In genomic region chr6:35742842-35743241, GRCh38 we compare ENCODE assay signal across 1 cellular context.
TF ChIP-seq lines count a peak whose summit lies in the region.

No MANE protein-coding gene starts in this region.

TF ChIP-seq in HepG2, 621 proteins besides CTCF, POLR2A, EP300 and RAD21 (continued from another document and continues in another):
- TF ChIP-seq ZGPAT (CRISPR knock-in tag; IDR thresholded peaks at IDR 0.05) (no peak), SMC3 (IDR thresholded peaks at IDR 0.05; ENCODE audit: low read length) (no peak), MTA3 (CRISPR knock-in tag; IDR thresholded peaks at IDR 0.05) (no peak), BORCS8-MEF2B (CRISPR knock-in tag; IDR thresholded peaks at IDR 0.05) (no peak), ZFX (CRISPR knock-in tag; IDR thresholded peaks at IDR 0.05; ENCODE audit: low read depth) (peak; percentile 56; the same call in 1 of the 2 replicates), FOXK1 (CRISPR knock-in tag; IDR thresholded peaks at IDR 0.05; ENCODE audit: borderline replicate concordance, low read depth) (no peak), MED1 (CRISPR knock-in tag; IDR thresholded peaks at IDR 0.05) (no peak; the same call in 1 of the 2 replicates), ZSCAN31 (CRISPR knock-in tag; IDR thresholded peaks at IDR 0.05; ENCODE audit: low read depth) (no peak), TRIM22 (IDR thresholded peaks at IDR 0.05) (no peak), SMAD9 (CRISPR knock-in tag; IDR thresholded peaks at IDR 0.05) (no peak), PREB (CRISPR knock-in tag; IDR thresholded peaks at IDR 0.05) (no peak), ZBTB42 (CRISPR knock-in tag; IDR thresholded peaks at IDR 0.05) (no peak), KDM2A (CRISPR knock-in tag; IDR thresholded peaks at IDR 0.05; ENCODE audit: borderline replicate concordance, low read depth) (no peak), CBFB (CRISPR knock-in tag; IDR thresholded peaks at IDR 0.05) (no peak), CC2D1A (CRISPR knock-in tag; IDR thresholded peaks at IDR 0.05) (no peak), ZNF709 (CRISPR knock-in tag; IDR thresholded peaks at IDR 0.05) (no peak), FOXO1 (CRISPR knock-in tag; IDR thresholded peaks at IDR 0.05) (no peak), SP5 (CRISPR knock-in tag; IDR thresholded peaks at IDR 0.05; ENCODE audit: borderline replicate concordance, low read depth) (no peak), SMYD3 (CRISPR knock-in tag; IDR thresholded peaks at IDR 0.05) (no peak), ZNF235 (CRISPR knock-in tag; IDR thresholded peaks at IDR 0.05; ENCODE audit: borderline replicate concordance) (no peak), ZNF275 (CRISPR knock-in tag; IDR thresholded peaks at IDR 0.05; ENCODE audit: borderline replicate concordance) (no peak), SRSF1 (optimal IDR thresholded peaks at IDR 0.05; ENCODE audit: low read depth, low read length) (peak; percentile 48), ZNF280B (CRISPR knock-in tag; IDR thresholded peaks at IDR 0.05; ENCODE audit: borderline replicate concordance) (no peak; the same call in 1 of the 2 replicates), ZNF276 (CRISPR knock-in tag; IDR thresholded peaks at IDR 0.05; ENCODE audit: low read depth) (no peak), SPEN (CRISPR knock-in tag; IDR thresholded peaks at IDR 0.05; ENCODE audit: low read depth) (no peak), RFXANK (CRISPR knock-in tag; IDR thresholded peaks at IDR 0.05) (no peak), ZNF263 (CRISPR knock-in tag; IDR thresholded peaks at IDR 0.05) (no peak), RNF2 (conservative IDR thresholded peaks at IDR 0.05; ENCODE audit: low read depth) (no peak), IRF2 (CRISPR knock-in tag; IDR thresholded peaks at IDR 0.05) (peak; percentile 67; the same call in 1 of the 2 replicates), HNF1A (IDR thresholded peaks at IDR 0.05; ENCODE audit: low read depth) (no peak), HNF1A (CRISPR knock-in tag; IDR thresholded peaks at IDR 0.05; ENCODE audit: borderline replicate concordance) (peak; percentile 27; the same call in 1 of the 2 replicates), KAT7 (CRISPR knock-in tag; IDR thresholded peaks at IDR 0.05; ENCODE audit: borderline replicate concordance) (no peak), ZNF180 (CRISPR knock-in tag; IDR thresholded peaks at IDR 0.05; ENCODE audit: borderline replicate concordance, low read depth) (no peak), TBX3 (IDR thresholded peaks at IDR 0.05; ENCODE audit: borderline replicate concordance) (no peak), ONECUT2 (CRISPR knock-in tag; IDR thresholded peaks at IDR 0.05) (no peak), CENPX (CRISPR knock-in tag; IDR thresholded peaks at IDR 0.05) (no peak), ZNF569 (CRISPR knock-in tag; IDR thresholded peaks at IDR 0.05; ENCODE audit: borderline replicate concordance) (no peak), TERF1 (CRISPR knock-in tag; IDR thresholded peaks at IDR 0.05) (0 out of 2 replicates have a peak, but pooled peaks have one; percentile 76), ZNF674 (CRISPR knock-in tag; IDR thresholded peaks at IDR 0.05; ENCODE audit: low read depth) (no peak), HES4 (CRISPR knock-in tag; IDR thresholded peaks at IDR 0.05; ENCODE audit: borderline replicate concordance) (no peak), CCDC6 (CRISPR knock-in tag; IDR thresholded peaks at IDR 0.05) (no peak), RELA (CRISPR knock-in tag; IDR thresholded peaks at IDR 0.05) (no peak), ZNF558 (CRISPR knock-in tag; IDR thresholded peaks at IDR 0.05; ENCODE audit: borderline replicate concordance) (no peak), AKAP8 (CRISPR knock-in tag; IDR thresholded peaks at IDR 0.05) (no peak), E2F2 (CRISPR knock-in tag; IDR thresholded peaks at IDR 0.05; ENCODE audit: borderline replicate concordance) (no peak), ATF2 (CRISPR knock-in tag; IDR thresholded peaks at IDR 0.05) (no peak), KLF12 (CRISPR knock-in tag; IDR thresholded peaks at IDR 0.05; ENCODE audit: borderline replicate concordance) (no peak), ZNF430 (CRISPR knock-in tag; IDR thresholded peaks at IDR 0.05) (no peak)
